In genomic region chr9:135722365-135722764, GRCh38 we compare ENCODE assay signal across 19 cellular contexts. TPM values are rescaled to one million over a fixed set of nuclear protein-coding genes. Genes with fewer than 3 reads are reported as not detected.
DNase-seq lines count a peak whose midpoint lies in the region; ATAC-seq, FAIRE-seq and TF ChIP-seq lines count a peak whose summit lies in the region.
"Had no signal": no experiment of that assay in that cellular context is flagged by ENCODE, and none has a peak within 500 bp of the region (broad histone marks: within the 10 kb centered on the region; RNA-seq: fewer than 3 reads in every experiment).

No MANE protein-coding gene starts in this region.

- no peak for ATAC-seq in HG03108 (IDR thresholded peaks at IDR 0.05; ENCODE audit: unreplicated experiment)
- ATAC-seq: CD8-positive, alpha-beta T cell; HCT116 had no signal

- peaks cover 72 to 83% (median 83%) of the 10 kb centered on the region in 10 experiments for H3K4me1 ChIP-seq in BLaER1 treated with 17β-estradiol and CSF1 and Interleukin-3, amounts not matched to agents 10 nM and 100 nM
- H3K4me1 ChIP-seq in astrocyte (ENCODE audit: insufficient read depth, low read length): no peaks in the 10 kb centered on the region

- H2AFZ ChIP-seq in astrocyte (ENCODE audit: low read depth, low read length): no peak overlapping the region

- no peak overlapping the region for H3K27ac ChIP-seq in BLaER1 treated with 17β-estradiol and CSF1 and Interleukin-3, amounts not matched to agents 10 nM and 100 nM
- H3K27ac ChIP-seq in astrocyte (ENCODE audit: low read depth, low read length): no peak overlapping the region
- H3K27ac ChIP-seq: HL-60 had no signal

- H3K79me2 ChIP-seq in astrocyte (ENCODE audit: insufficient read depth, low read length): no peaks in the 10 kb centered on the region

- POLR2A ChIA-PET in activated CD4-positive, alpha-beta T cell treated with anti-CD3 and anti-CD28 coated beads, Interleukin-2, amount 10 ng/mL, durations not matched to agents 7 days and 5 days (lab: Charles Lee): no interaction called here

- peak overlapping the region; percentile 47 to 94 (median 71) for H3K4me2 ChIP-seq in BLaER1 treated with 17β-estradiol and CSF1 and Interleukin-3, amounts not matched to agents 10 nM and 100 nM
- H3K4me2 ChIP-seq in astrocyte (ENCODE audit: low read length): no peak overlapping the region

- H3K4me1 Mint-ChIP-seq in astrocyte (ENCODE audit: low read depth, unreplicated experiment): no peaks in the 10 kb centered on the region
- peaks cover 9% of the 10 kb centered on the region for H3K4me1 Mint-ChIP-seq in glutamatergic neuron (ENCODE audit: low read depth, unreplicated experiment)
- H3K4me1 Mint-ChIP-seq in mesothelial cell of epicardium: peaks cover 3% of the 10 kb centered on the region
- no peaks in the 10 kb centered on the region for H3K4me1 Mint-ChIP-seq in activated CD4-positive, alpha-beta T cell treated with anti-CD3 and anti-CD28 coated beads, Interleukin-2, amount 10 ng/mL, durations not matched to agents 7 days and 5 days

- intact Hi-C loops in posterior cingulate gyrus (cut with DNase I): no loop called here

- H3K4me3 Mint-ChIP-seq in astrocyte (ENCODE audit: unreplicated experiment): no peak overlapping the region
- H3K4me3 Mint-ChIP-seq in glutamatergic neuron (ENCODE audit: unreplicated experiment): no peak overlapping the region
- H3K4me3 Mint-ChIP-seq in mesothelial cell of epicardium: no peak overlapping the region
- no peak overlapping the region for H3K4me3 Mint-ChIP-seq in activated CD4-positive, alpha-beta T cell treated with anti-CD3 and anti-CD28 coated beads, Interleukin-2, amount 10 ng/mL, durations not matched to agents 7 days and 5 days
- H3K4me3 Mint-ChIP-seq: CD8-positive, alpha-beta T cell had no signal

- H4K20me1 ChIP-seq in BLaER1 treated with 17β-estradiol and CSF1 and Interleukin-3, amounts not matched to agents 10 nM and 100 nM: peaks cover 0 to 15% (median 0%) of the 10 kb centered on the region in 11 experiments; a peak in 3 of 22 replicates
- no peaks in the 10 kb centered on the region for H4K20me1 ChIP-seq in astrocyte (ENCODE audit: insufficient read depth, low read length)

- H3K9me3 Mint-ChIP-seq in astrocyte (ENCODE audit: unreplicated experiment) (no peaks in the 10 kb centered on the region), glutamatergic neuron (ENCODE audit: unreplicated experiment) (no peaks in the 10 kb centered on the region), mesothelial cell of epicardium (no peaks in the 10 kb centered on the region)
- no peaks in the 10 kb centered on the region for H3K9me3 Mint-ChIP-seq in activated CD4-positive, alpha-beta T cell treated with anti-CD3 and anti-CD28 coated beads, Interleukin-2, amount 10 ng/mL, durations not matched to agents 7 days and 5 days
- H3K9me3 Mint-ChIP-seq: CD8-positive, alpha-beta T cell had no signal

- H3K27me3 Mint-ChIP-seq in astrocyte (ENCODE audit: low read depth, unreplicated experiment) (peaks cover 14% of the 10 kb centered on the region), glutamatergic neuron (ENCODE audit: unreplicated experiment) (peaks cover 3% of the 10 kb centered on the region), mesothelial cell of epicardium (ENCODE audit: low read depth) (peaks cover 17% of the 10 kb centered on the region)
- H3K27me3 Mint-ChIP-seq in activated CD4-positive, alpha-beta T cell treated with anti-CD3 and anti-CD28 coated beads, Interleukin-2, amount 10 ng/mL, durations not matched to agents 7 days and 5 days: no peaks in the 10 kb centered on the region

- H3K36me3 Mint-ChIP-seq in astrocyte (ENCODE audit: low read depth, unreplicated experiment) (no peaks in the 10 kb centered on the region), glutamatergic neuron (ENCODE audit: unreplicated experiment) (no peaks in the 10 kb centered on the region), mesothelial cell of epicardium (no peaks in the 10 kb centered on the region)
- H3K36me3 Mint-ChIP-seq in activated CD4-positive, alpha-beta T cell treated with anti-CD3 and anti-CD28 coated beads, Interleukin-2, amount 10 ng/mL, durations not matched to agents 7 days and 5 days (ENCODE audit: low read depth): no peaks in the 10 kb centered on the region
- H3K36me3 Mint-ChIP-seq: CD8-positive, alpha-beta T cell had no signal

- CTCF ChIA-PET in activated CD4-positive, alpha-beta T cell treated with anti-CD3 and anti-CD28 coated beads, Interleukin-2, amount 10 ng/mL, durations not matched to agents 7 days and 5 days (lab: Charles Lee): no interaction called here

- H3K9ac ChIP-seq in BLaER1 treated with 17β-estradiol and CSF1 and Interleukin-3, amounts not matched to agents 10 nM and 100 nM: 0 out of 22 replicates have a peak overlapping the region, but pooled peaks of 2 of the 11 experiments have one; percentile 6 to 7
- no peak overlapping the region for H3K9ac ChIP-seq in astrocyte (ENCODE audit: low read length)

- H3K9me3 ChIP-seq in BLaER1 treated with 17β-estradiol and CSF1 and Interleukin-3, amounts not matched to agents 10 nM and 100 nM (replicated peaks in 1 of 11): no peaks in the 10 kb centered on the region
- H3K9me3 ChIP-seq in astrocyte (ENCODE audit: insufficient read depth, low read depth, low read length): no peaks in the 10 kb centered on the region

- no peak overlapping the region for H3K4me3 ChIP-seq in BLaER1 treated with 17β-estradiol and CSF1 and Interleukin-3, amounts not matched to agents 10 nM and 100 nM
- H3K4me3 ChIP-seq in astrocyte (ENCODE audit: insufficient read depth, low read depth, low read length): no peak overlapping the region

- DNase-seq in astrocyte (ENCODE audit: low read depth): no peak
- DNase-seq in glutamatergic neuron: no peak
- peak in 8 of 10 donors; percentile 46 to 95 (median 70) for DNase-seq in posterior cingulate gyrus
- no peak for DNase-seq in mesothelial cell of epicardium (ENCODE audit: low spot score in 2 of 2, unreplicated experiment in 2 of 2)
- no peak for DNase-seq in cerebellar nuclear complex (lab: John Stamatoyannopoulos, UW)
- no peak for DNase-seq in activated CD4-positive, alpha-beta T cell treated with anti-CD3 and anti-CD28 coated beads, Interleukin-2, amount 10 ng/mL, durations not matched to agents 7 days and 5 days
- DNase-seq: ACHN; Calu3; CD8-positive, alpha-beta T cell; DMS79 treated with DMSO at 0.1 percent for 48 hours; GF-D8; GOT3; H7 had no signal

- no peak for FAIRE-seq in astrocyte (lab: Jason Lieb, UNC)

- H3K27me3 ChIP-seq in BLaER1 treated with 17β-estradiol and CSF1 and Interleukin-3, amounts not matched to agents 10 nM and 100 nM: peaks cover 0 to 18% (median 3%) of the 10 kb centered on the region in 11 experiments; a peak in 9 of 22 replicates
- H3K27me3 ChIP-seq in astrocyte (ENCODE audit: insufficient read depth, low read length): no peaks in the 10 kb centered on the region

- H3K36me3 ChIP-seq in BLaER1 treated with 17β-estradiol and CSF1 and Interleukin-3, amounts not matched to agents 10 nM and 100 nM: no peaks in the 10 kb centered on the region
- H3K36me3 ChIP-seq in astrocyte (ENCODE audit: insufficient read depth, low read length): no peaks in the 10 kb centered on the region

- TF ChIP-seq CTCF in astrocyte (IDR thresholded peaks at IDR 0.05; ENCODE audit: insufficient read depth, low read depth, low read length) (no peak), glutamatergic neuron (IDR thresholded peaks at IDR 0.05; ENCODE audit: partially characterized antibody, unreplicated experiment) (no peak), mesothelial cell of epicardium (IDR thresholded peaks at IDR 0.05; ENCODE audit: unreplicated experiment) (no peak)

- peak overlapping the region; percentile 68 for H3K27ac Mint-ChIP-seq in astrocyte (ENCODE audit: unreplicated experiment)
- peak overlapping the region; percentile 33 for H3K27ac Mint-ChIP-seq in glutamatergic neuron (ENCODE audit: unreplicated experiment)
- no peak overlapping the region for H3K27ac Mint-ChIP-seq in mesothelial cell of epicardium
- no peak overlapping the region for H3K27ac Mint-ChIP-seq in activated CD4-positive, alpha-beta T cell treated with anti-CD3 and anti-CD28 coated beads, Interleukin-2, amount 10 ng/mL, durations not matched to agents 7 days and 5 days
- H3K27ac Mint-ChIP-seq: CD8-positive, alpha-beta T cell had no signal

RNA-seq across cellular contexts. Expression of gene KCNT1, which starts 20.4 kb away (rescaled TPM):
- total RNA-seq in astrocyte (not detected in 2 replicates), glutamatergic neuron (ENCODE audit: unreplicated experiment) (0.76 TPM), mesothelial cell of epicardium (0.09 TPM in 2 of 3 replicates, not detected in the other)
- total RNA-seq in activated CD4-positive, alpha-beta T cell treated with anti-CD3 and anti-CD28 coated beads, Interleukin-2, amount 10 ng/mL, durations not matched to agents 7 days and 5 days: under 1 TPM in 1 of 2 experiments, not detected in 1; 0.08 TPM
- total RNA-seq: A172; Calu3; CD8-positive, alpha-beta T cell; HT1080 had no signal

RNA-seq across cellular contexts. Expression of gene SOHLH1, which starts 23.1 kb away (rescaled TPM):
- total RNA-seq in astrocyte (not detected in 2 replicates), glutamatergic neuron (ENCODE audit: unreplicated experiment) (not detected), mesothelial cell of epicardium (not detected in 3 replicates)
- not detected for total RNA-seq in activated CD4-positive, alpha-beta T cell treated with anti-CD3 and anti-CD28 coated beads, Interleukin-2, amount 10 ng/mL, durations not matched to agents 7 days and 5 days
- total RNA-seq: A172; Calu3; CD8-positive, alpha-beta T cell; H7; HT1080 had no signal

RNA-seq across cellular contexts. Expression of gene LCN9, which starts 59.3 kb away (rescaled TPM):
- 2.1 and 4.8 TPM in 2 replicates for total RNA-seq in astrocyte
- not detected for total RNA-seq in glutamatergic neuron (ENCODE audit: unreplicated experiment)
- total RNA-seq in mesothelial cell of epicardium: 0.97 to 1.7 TPM (median 1.4 TPM) in 3 replicates
- not detected for total RNA-seq in activated CD4-positive, alpha-beta T cell treated with anti-CD3 and anti-CD28 coated beads, Interleukin-2, amount 10 ng/mL, durations not matched to agents 7 days and 5 days
- total RNA-seq: A172; Calu3; CD8-positive, alpha-beta T cell; H7; HT1080 had no signal

Comparison
In these comparisons a context has a peak if more than half of its experiments do, and no peak if none do; other contexts are left out.
1. DNase-seq: peak in posterior cingulate gyrus (8 of 10); none in astrocyte (single experiment), glutamatergic neuron (single experiment), mesothelial cell of epicardium (0 of 2), cerebellar nuclear complex (0 of 2) and activated CD4-positive, alpha-beta T cell treated with anti-CD3 and anti-CD28 coated beads, Interleukin-2, amount 10 ng/mL, durations not matched to agents 7 days and 5 days (single experiment).
2. H3K27ac Mint-ChIP-seq: peak in astrocyte (single experiment) and glutamatergic neuron (single experiment); none in mesothelial cell of epicardium (single experiment) and activated CD4-positive, alpha-beta T cell treated with anti-CD3 and anti-CD28 coated beads, Interleukin-2, amount 10 ng/mL, durations not matched to agents 7 days and 5 days (single experiment).